Comparison of ENCODE assay signal across 30 cellular contexts in genomic region chr2:236080412-236080811, GRCh38.
"Had no signal": no experiment of that assay in that cellular context is flagged by ENCODE, and none has a peak within 500 bp of the region (broad histone marks: within the 10 kb centered on the region; RNA-seq: fewer than 3 reads in every experiment).

No MANE protein-coding gene starts in this region.

- H3K27ac ChIP-seq: neutrophil, pancreas, psoas muscle, skin epidermis, spleen, suprapubic skin, testis, tibial artery, transverse colon, upper lobe of right lung, uterus had no signal

- H3K4me2 ChIP-seq: smooth muscle cell had no signal

- H3K27me3 Mint-ChIP-seq: natural killer cell treated with Interleukin-12 subunit alpha and Interleukin-12 subunit beta and Interleukin-15 and Interleukin-18, amount 100 ng/mL, for 72 hours; stimulated activated memory B cell treated with anti-CD40 and anti-IgM and Interleukin-4, amounts not matched to agents 10 μg/mL and 1 μg/mL and 100 μg/mL, for 72 hours; type B pancreatic cell had no signal

- H3K4me1 Mint-ChIP-seq: naive thymus-derived CD8-positive, alpha-beta T cell; stimulated activated memory B cell treated with anti-CD40 and anti-IgM and Interleukin-4, amounts not matched to agents 10 μg/mL and 1 μg/mL and 100 μg/mL, for 72 hours; stimulated activated naive CD8-positive, alpha-beta T cell treated with anti-CD3 and anti-CD28 coated beads, Interleukin-15, amount 100 ng/mL, for 72 hours had no signal

- H3K27ac Mint-ChIP-seq: naive thymus-derived CD8-positive, alpha-beta T cell; natural killer cell treated with Interleukin-12 subunit alpha and Interleukin-12 subunit beta and Interleukin-15 and Interleukin-18, amount 100 ng/mL, for 72 hours; nephron progenitor cell; stimulated activated memory B cell treated with anti-CD40 and anti-IgM and Interleukin-4, amounts not matched to agents 10 μg/mL and 1 μg/mL and 100 μg/mL, for 72 hours; stimulated activated naive CD8-positive, alpha-beta T cell treated with anti-CD3 and anti-CD28 coated beads, Interleukin-15, amount 100 ng/mL, for 72 hours; type B pancreatic cell had no signal

- FAIRE-seq: pancreas had no signal

- H3K36me3 ChIP-seq: neutrophil, pancreas, spleen, suprapubic skin, transverse colon, upper lobe of right lung, uterus had no signal

- H3K36me3 Mint-ChIP-seq: naive thymus-derived CD8-positive, alpha-beta T cell; natural killer cell treated with Interleukin-12 subunit alpha and Interleukin-12 subunit beta and Interleukin-15 and Interleukin-18, amount 100 ng/mL, for 72 hours; stimulated activated memory B cell treated with anti-CD40 and anti-IgM and Interleukin-4, amounts not matched to agents 10 μg/mL and 1 μg/mL and 100 μg/mL, for 72 hours; type B pancreatic cell had no signal

- H3K27me3 ChIP-seq: neutrophil, pancreas, spleen, suprapubic skin, testis, tibial artery, transverse colon, upper lobe of right lung, uterus had no signal

- DNase-seq: naive thymus-derived CD8-positive, alpha-beta T cell; nephron progenitor cell; nucleus accumbens; pancreas; psoas muscle; right cardiac atrium; spleen; stimulated activated CD4-positive, alpha-beta T cell treated with anti-CD3 and anti-CD28 coated beads, Interleukin-12 subunit alpha, Interleukin-12 subunit beta, amount 100 ng/mL, for 4 hours; stimulated activated CD4-positive, alpha-beta T cell treated with anti-CD3 and anti-CD28 coated beads, Interleukin-1b, Interleukin-23, amount 100 ng/mL, for 48 hours; stimulated activated CD4-positive, alpha-beta T cell treated with anti-CD3 and anti-CD28 coated beads, Interleukin-4, amount 100 ng/mL, for 1 hour; stimulated activated CD4-positive, alpha-beta T cell treated with anti-CD3 and anti-CD28 coated beads, Interleukin-4, amount 100 ng/mL, for 4 hours; stimulated activated CD8-positive, alpha-beta memory T cell treated with anti-CD3 and anti-CD28 coated beads, Interleukin-4, amount 100 ng/mL, for 48 hours; stimulated activated naive CD4-positive, alpha-beta T cell; stimulated activated naive CD8-positive, alpha-beta T cell treated with anti-CD3 and anti-CD28 coated beads, Interleukin-15, amount 100 ng/mL, for 72 hours; stimulated activated naive CD8-positive, alpha-beta T cell treated with anti-CD3 and anti-CD28 coated beads, Interleukin-15, Interleukin-2, amounts not matched to agents 100 U/mL and 50 U/mL, for 24 hours; substantia nigra; testis; tibial artery; transverse colon; uterus had no signal

- H3K9me3 ChIP-seq: neutrophil, pancreas, psoas muscle, spleen, suprapubic skin, testis, tibial artery, transverse colon, upper lobe of right lung, uterus had no signal

- H3K4me3 Mint-ChIP-seq: naive thymus-derived CD8-positive, alpha-beta T cell; natural killer cell treated with Interleukin-12 subunit alpha and Interleukin-12 subunit beta and Interleukin-15 and Interleukin-18, amount 100 ng/mL, for 72 hours; nephron progenitor cell; neural crest cell; stimulated activated memory B cell treated with anti-CD40 and anti-IgM and Interleukin-4, amounts not matched to agents 10 μg/mL and 1 μg/mL and 100 μg/mL, for 72 hours; stimulated activated naive CD8-positive, alpha-beta T cell treated with anti-CD3 and anti-CD28 coated beads, Interleukin-15, amount 100 ng/mL, for 72 hours; type B pancreatic cell had no signal

- H3K4me1 ChIP-seq: pancreas, psoas muscle, spleen, testis, tibial artery, upper lobe of right lung, uterus had no signal

- ATAC-seq: naive thymus-derived CD8-positive, alpha-beta T cell; pancreas; psoas muscle; right cardiac atrium; sciatic nerve; stimulated activated memory B cell treated with anti-CD40 and anti-IgM and Interleukin-4, amounts not matched to agents 10 μg/mL and 1 μg/mL and 100 μg/mL, for 72 hours; stimulated activated naive CD8-positive, alpha-beta T cell treated with anti-CD3 and anti-CD28 coated beads, Interleukin-15, amount 100 ng/mL, for 72 hours; stimulated activated naive CD8-positive, alpha-beta T cell treated with anti-CD3 and anti-CD28 coated beads, Interleukin-15, Interleukin-2, amounts not matched to agents 100 U/mL and 50 U/mL, for 24 hours; upper lobe of right lung had no signal

- H3K4me3 ChIP-seq: pancreas, psoas muscle, skin epidermis, smooth muscle cell, spleen, suprapubic skin, testis, tibial artery, transverse colon, upper lobe of right lung, uterus had no signal

- H3K9me3 Mint-ChIP-seq: natural killer cell treated with Interleukin-12 subunit alpha and Interleukin-12 subunit beta and Interleukin-15 and Interleukin-18, amount 100 ng/mL, for 72 hours; neural crest cell; stimulated activated memory B cell treated with anti-CD40 and anti-IgM and Interleukin-4, amounts not matched to agents 10 μg/mL and 1 μg/mL and 100 μg/mL, for 72 hours; stimulated activated naive CD8-positive, alpha-beta T cell treated with anti-CD3 and anti-CD28 coated beads, Interleukin-15, amount 100 ng/mL, for 72 hours; type B pancreatic cell had no signal
